Comparison of ENCODE assay signal across 12 cellular contexts in the genomic region with DNA sequence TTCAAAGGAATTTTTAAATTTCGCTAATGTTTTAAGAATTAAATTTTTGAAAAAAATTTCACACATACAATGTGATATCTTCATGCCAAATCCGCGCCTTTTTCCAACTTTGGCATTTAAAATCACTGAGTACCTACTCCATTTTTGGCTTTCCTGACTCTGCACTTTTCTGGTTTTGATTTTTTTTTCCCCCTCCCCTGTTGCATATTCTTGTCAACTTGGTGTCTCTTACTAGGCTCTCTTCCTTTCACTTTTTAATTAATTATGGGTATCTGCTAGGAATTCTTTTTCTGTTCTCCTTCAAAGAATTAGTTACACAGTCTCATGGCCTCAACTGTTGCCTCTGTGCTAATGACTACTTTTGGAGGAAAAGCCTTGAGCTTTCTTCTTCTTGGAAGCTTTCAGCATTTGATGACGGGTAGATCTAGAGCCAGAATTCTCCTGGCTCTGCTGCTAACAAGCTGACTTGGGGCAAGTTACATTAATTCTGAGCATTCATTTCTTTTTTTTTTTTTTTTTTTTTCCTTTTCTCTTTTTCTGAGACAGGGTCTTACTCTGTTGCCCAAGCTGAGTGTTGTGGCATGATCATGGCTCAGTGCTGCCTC. TPM values are rescaled to one million over a fixed set of nuclear protein-coding genes. Genes with fewer than 3 reads are reported as not detected.
DNase-seq lines count a peak whose midpoint lies in the region; ATAC-seq, FAIRE-seq and TF ChIP-seq lines count a peak whose summit lies in the region.
"Had no signal": no experiment of that assay in that cellular context is flagged by ENCODE, and none has a peak within 500 bp of the region (broad histone marks: within the 10 kb centered on the region; RNA-seq: fewer than 3 reads in every experiment).

No MANE protein-coding gene starts in this region.

- H3F3A ChIP-seq in DOHH2 (ENCODE audit: control insufficient read depth, insufficient read depth) = no peaks in the 10 kb centered on the region

- H3K4me3 Mint-ChIP-seq in naive thymus-derived CD4-positive, alpha-beta T cell = peak overlapping the region in 9 of 10 donors; percentile 0 to 98 (median 26)
- no peak overlapping the region for H3K4me3 Mint-ChIP-seq in activated naive CD4-positive, alpha-beta T cell treated with anti-CD3 and anti-CD28 coated beads, Interleukin-2, amount 10 ng/mL, durations not matched to agents 7 days and 5 days

- H3K4me3 ChIP-seq in A673 (ENCODE audit: low read depth, low read length, poor library complexity, severe bottlenecking) (peak overlapping the region; percentile 55), DOHH2 (ENCODE audit: low read length) (peak overlapping the region; percentile 92), GM12878 (peak overlapping the region; percentile 87; the same call in 1 of the 2 replicates)
- H3K4me3 ChIP-seq in naive thymus-derived CD4-positive, alpha-beta T cell (ENCODE audit: low read length) = no peak overlapping the region

- H3K27ac ChIP-seq in A673 (ENCODE audit: low read depth, low read length, poor library complexity, severe bottlenecking) = no peak overlapping the region
- H3K27ac ChIP-seq in DOHH2 (ENCODE audit: low read depth, low read length) = no peak overlapping the region
- no peak overlapping the region for H3K27ac ChIP-seq in GM12878 (ENCODE audit: control insufficient read depth, insufficient read depth)
- no peak overlapping the region for H3K27ac ChIP-seq in naive thymus-derived CD4-positive, alpha-beta T cell (ENCODE audit: low read depth, low read length)
- H3K27ac ChIP-seq: epithelial cell of prostate had no signal

- H3K4me2 ChIP-seq in DOHH2 (ENCODE audit: low read length) (peak overlapping the region; percentile 88), GM12878 (ENCODE audit: control insufficient read depth, insufficient read depth) (peak overlapping the region; percentile 58)

- TF ChIP-seq EP300 in GM12878 (IDR thresholded peaks at IDR 0.05; ENCODE audit: borderline replicate concordance in 1 of 2, control insufficient read depth in 1 of 2, low read depth in 2 of 2, low read length in 2 of 2) = no peak

- H3K9me3 ChIP-seq in A673 (ENCODE audit: low read depth, low read length, poor library complexity, severe bottlenecking) (no peaks in the 10 kb centered on the region), DOHH2 (ENCODE audit: control insufficient read depth, insufficient read depth, low read length) (no peaks in the 10 kb centered on the region), GM12878 (replicated peaks; ENCODE audit: control insufficient read depth, insufficient read depth, low read length) (no peaks in the 10 kb centered on the region; the same call in 2 of the 3 replicates)
- H3K9me3 ChIP-seq in naive thymus-derived CD4-positive, alpha-beta T cell (ENCODE audit: control insufficient read depth in 2 of 3, low read length in 3 of 3) = no peaks in the 10 kb centered on the region

- no peaks in the 10 kb centered on the region for H3K9me3 Mint-ChIP-seq in naive thymus-derived CD4-positive, alpha-beta T cell
- peaks cover 4% of the 10 kb centered on the region for H3K9me3 Mint-ChIP-seq in activated naive CD4-positive, alpha-beta T cell treated with anti-CD3 and anti-CD28 coated beads, Interleukin-2, amount 10 ng/mL, durations not matched to agents 7 days and 5 days

- H3K36me3 Mint-ChIP-seq in naive thymus-derived CD4-positive, alpha-beta T cell = peaks cover 6 to 28% (median 18%) of the 10 kb centered on the region in 5 donors
- peaks cover 21% of the 10 kb centered on the region for H3K36me3 Mint-ChIP-seq in activated naive CD4-positive, alpha-beta T cell treated with anti-CD3 and anti-CD28 coated beads, Interleukin-2, amount 10 ng/mL, durations not matched to agents 7 days and 5 days

- peak overlapping the region in 7 of 9 donors; percentile 7 to 75 (median 21) for H3K27ac Mint-ChIP-seq in naive thymus-derived CD4-positive, alpha-beta T cell
- no peak overlapping the region for H3K27ac Mint-ChIP-seq in activated naive CD4-positive, alpha-beta T cell treated with anti-CD3 and anti-CD28 coated beads, Interleukin-2, amount 10 ng/mL, durations not matched to agents 7 days and 5 days
- H3K27ac Mint-ChIP-seq: activated CD4-positive, alpha-beta T cell treated with anti-CD3 and anti-CD28 coated beads, Interleukin-2, amount 10 ng/mL, durations not matched to agents 7 days and 5 days had no signal

- in situ Hi-C loops in GM12878 (cut with MboI) = no loop called here

- H3K27me3 ChIP-seq in A673 (replicated peaks; ENCODE audit: insufficient read depth, low read depth, low read length, poor library complexity) (no peaks in the 10 kb centered on the region), DOHH2 (ENCODE audit: control insufficient read depth, low read length) (no peaks in the 10 kb centered on the region), GM12878 (replicated peaks in 1 of 2; ENCODE audit: control insufficient read depth in 2 of 2, insufficient read depth in 2 of 2, low read length in 1 of 2) (no peaks in the 10 kb centered on the region)
- no peaks in the 10 kb centered on the region for H3K27me3 ChIP-seq in naive thymus-derived CD4-positive, alpha-beta T cell (ENCODE audit: control insufficient read depth in 2 of 2, insufficient read depth in 2 of 2, low read length in 2 of 2)

- CTCF ChIA-PET in A673 (lab: Charles Lee) (no interaction called here), GM12878 (lab: Yijun Ruan, JAX) (interaction anchor here (0.6 to 1.5 kb wide), 5 partner anchors 9 to 506 kb away, joined by 3 to 5 read pairs (median 4); no protein-coding TSS in a partner anchor)
- CTCF ChIA-PET in naive thymus-derived CD4-positive, alpha-beta T cell (lab: Charles Lee) = no interaction called here
- CTCF ChIA-PET in activated naive CD4-positive, alpha-beta T cell treated with anti-CD3 and anti-CD28 coated beads, Interleukin-2, amount 10 ng/mL, durations not matched to agents 7 days and 5 days (lab: Charles Lee) = no interaction called here

- TF ChIP-seq RAD21 in GM12878 (IDR thresholded peaks at IDR 0.05; ENCODE audit: insufficient read depth, low read depth, low read length) = no peak

- RAD21 ChIA-PET in GM12878 (lab: Charles Lee; ENCODE audit: unreplicated experiment) = interaction anchor here (0.7 to 1.4 kb wide), 5 partner anchors 10 to 414 kb away, joined by 3 to 4 read pairs (median 3); a partner anchor contains a TSS

- peaks cover 15% of the 10 kb centered on the region for H3K4me1 ChIP-seq in A673 (ENCODE audit: insufficient read depth, low read length, poor library complexity, severe bottlenecking)
- peaks cover 26% of the 10 kb centered on the region for H3K4me1 ChIP-seq in DOHH2 (ENCODE audit: control insufficient read depth, low read length)
- H3K4me1 ChIP-seq in GM12878 (ENCODE audit: control insufficient read depth, insufficient read depth, low read length) = no peaks in the 10 kb centered on the region
- peaks cover 7 to 10% of the 10 kb centered on the region in 2 donors for H3K4me1 ChIP-seq in naive thymus-derived CD4-positive, alpha-beta T cell (ENCODE audit: control insufficient read depth in 2 of 2, insufficient read depth in 2 of 2, low read length in 2 of 2)

- peaks cover 20 to 42% (median 37%) of the 10 kb centered on the region in 7 donors for H3K4me1 Mint-ChIP-seq in naive thymus-derived CD4-positive, alpha-beta T cell
- peaks cover 30% of the 10 kb centered on the region for H3K4me1 Mint-ChIP-seq in activated naive CD4-positive, alpha-beta T cell treated with anti-CD3 and anti-CD28 coated beads, Interleukin-2, amount 10 ng/mL, durations not matched to agents 7 days and 5 days

- intact Hi-C loops in A673 (cut with micrococcal nuclease; ENCODE audit: unreplicated experiment) = loop anchor here (5.0 kb wide), 1 partner anchor 500 kb away; a partner anchor contains a TSS
- intact Hi-C loops in GM12878 (cut with micrococcal nuclease; ENCODE audit: unreplicated experiment) = no loop called here
- intact Hi-C loops in naive thymus-derived CD4-positive, alpha-beta T cell (cut with micrococcal nuclease) = loop anchor here (2.0 to 5.0 kb wide), 7 partner anchors 43 to 501 kb away; a partner anchor contains a TSS
- intact Hi-C loops in posterior vena cava (cut with DNase I) = no loop called here

- BruUV-seq in A673 (replicated peaks; lab: Mats Ljungman, UMichigan) = no TSS peak
- BruUV-seq in GM12878 (replicated peaks; lab: Mats Ljungman, UMichigan) = no TSS peak

- SMC1A ChIA-PET in GM12878 (lab: Charles Lee; ENCODE audit: uncharacterized antibody, unreplicated experiment) = interaction anchor here (0.8 to 2.9 kb wide), 6 partner anchors 9 to 364 kb away, joined by 3 to 8 read pairs (median 4); no protein-coding TSS in a partner anchor

- POLR2A ChIA-PET in A673 (lab: Charles Lee; ENCODE audit: low non-redundant PET) (no interaction called here), GM12878 (lab: Charles Lee) (interaction anchor here (0.6 to 1.6 kb wide), 8 partner anchors 9 to 964 kb away, joined by 3 to 7 read pairs (median 4); no protein-coding TSS in a partner anchor)
- POLR2A ChIA-PET in naive thymus-derived CD4-positive, alpha-beta T cell (lab: Charles Lee) = no interaction called here

- H3K9me2 ChIP-seq in DOHH2 (replicated peaks; ENCODE audit: control insufficient read depth, low read length) = no peaks in the 10 kb centered on the region

- no peaks in the 10 kb centered on the region for H3K27me3 Mint-ChIP-seq in naive thymus-derived CD4-positive, alpha-beta T cell
- H3K27me3 Mint-ChIP-seq in activated naive CD4-positive, alpha-beta T cell treated with anti-CD3 and anti-CD28 coated beads, Interleukin-2, amount 10 ng/mL, durations not matched to agents 7 days and 5 days = no peaks in the 10 kb centered on the region
- H3K27me3 Mint-ChIP-seq: activated CD4-positive, alpha-beta T cell treated with anti-CD3 and anti-CD28 coated beads, Interleukin-2, amount 10 ng/mL, durations not matched to agents 7 days and 5 days had no signal

- H3K79me2 ChIP-seq in DOHH2 (ENCODE audit: control insufficient read depth, low read length) (peaks cover 18% of the 10 kb centered on the region), GM12878 (ENCODE audit: control insufficient read depth, insufficient read depth, low read length) (peaks cover 10% of the 10 kb centered on the region)

- no peak overlapping the region; the same call in 1 of the 2 replicates for H2AFZ ChIP-seq in GM12878 (ENCODE audit: control insufficient read depth, low read depth, low read length)

- no peak for TF ChIP-seq CTCF in A673 (conservative IDR thresholded peaks at IDR 0.05; ENCODE audit: low read depth, low read length)
- no peak for TF ChIP-seq CTCF in DOHH2 (IDR thresholded peaks at IDR 0.05; ENCODE audit: low read depth, low read length, poor library complexity, severe bottlenecking)
- TF ChIP-seq CTCF in GM12878 (IDR thresholded peaks at IDR 0.05 in 2 of 3, conservative IDR thresholded peaks at IDR 0.05 in 1 of 3; ENCODE audit: control insufficient read depth in 2 of 3, extremely low read depth in 1 of 3, insufficient read depth in 1 of 3, low read depth in 3 of 3, low read length in 3 of 3) = no peak

- H4K20me1 ChIP-seq in DOHH2 (ENCODE audit: control insufficient read depth, insufficient read depth, low read depth, low read length) (no peaks in the 10 kb centered on the region), GM12878 (ENCODE audit: control insufficient read depth, insufficient read depth) (no peaks in the 10 kb centered on the region)

- no peak overlapping the region; the same call in none of the 2 replicates for H3K9ac ChIP-seq in GM12878 (ENCODE audit: control insufficient read depth, insufficient read depth, low read length)

- H3K36me3 ChIP-seq in A673 (ENCODE audit: insufficient read depth, low read length, poor library complexity, severe bottlenecking) (no peaks in the 10 kb centered on the region), DOHH2 (ENCODE audit: control insufficient read depth, low read length) (peaks cover 19% of the 10 kb centered on the region), GM12878 (ENCODE audit: control insufficient read depth in 2 of 2, insufficient read depth in 2 of 2, low read length in 1 of 2) (peaks cover 0 to 6% of the 10 kb centered on the region in 2 experiments; a peak in 2 of 4 replicates)
- H3K36me3 ChIP-seq in naive thymus-derived CD4-positive, alpha-beta T cell (ENCODE audit: control insufficient read depth in 2 of 3, insufficient read depth in 3 of 3, low read length in 3 of 3) = peaks cover 0 to 12% (median 3%) of the 10 kb centered on the region in 3 experiments

- WGBS in GM12878 (ENCODE audit: insufficient coverage, insufficient replicate concordance, low lambda C conversion rate, missing lambda C conversion rate) = 98% methylated on average over 4 of the region's 4 CpGs

- DNase-seq in A673 (ENCODE audit: low spot score) (no peak), GM12878 (ENCODE audit: low read depth, low spot score) (no peak), NCI-H446 (lab: John Stamatoyannopoulos, UW) (no peak), posterior vena cava (ENCODE audit: low spot score) (no peak)
- DNase-seq in naive thymus-derived CD4-positive, alpha-beta T cell = no peak
- no peak for DNase-seq in activated naive CD4-positive, alpha-beta T cell treated with anti-CD3 and anti-CD28 coated beads, Interleukin-2, amount 10 ng/mL, durations not matched to agents 7 days and 5 days
- DNase-seq: activated CD4-positive, alpha-beta T cell treated with anti-CD3 and anti-CD28 coated beads, Interleukin-2, amount 10 ng/mL, durations not matched to agents 7 days and 5 days; kidney; SHP77 had no signal

- no peak for FAIRE-seq in GM12878 (lab: Jason Lieb, UNC)
- FAIRE-seq: kidney had no signal

- no peak for TF ChIP-seq POLR2A in GM12878 (IDR thresholded peaks at IDR 0.05; ENCODE audit: low read depth, low read length)

- no peak for ATAC-seq in GM12878
- no peak for ATAC-seq in naive thymus-derived CD4-positive, alpha-beta T cell
- no peak for ATAC-seq in GM18861 (IDR thresholded peaks at IDR 0.05; ENCODE audit: unreplicated experiment)

RNA-seq across cellular contexts. Expression of a gene that starts 1.8 kb away (rescaled TPM):
- total RNA-seq in A673 (2021) = 11.9 and 12.7 TPM in 2 replicates
- 61.0 and 63.9 TPM in 2 replicates for total RNA-seq in GM12878 (2013; cell fraction: nucleolus; rRNA removed)
- total RNA-seq in GM12878 (2014; rRNA removed) = 13.8 and 15.8 TPM in 2 replicates
- 20.7 and 21.7 TPM in 2 replicates for total RNA-seq in GM12878 (2014; rRNA removed; fragmentation: Illumina TruSeq; extraction: Trizol)
- 21.1 and 21.6 TPM in 2 replicates for total RNA-seq in GM12878 (2021)
- polyA plus RNA-seq in GM12878 (2011; ENCODE audit: low read depth) = 4.9 TPM
- 13.6 and 23.3 TPM in 2 replicates for polyA plus RNA-seq in GM12878 (2011; rRNA removed)
- 3.8 and 5.4 TPM in 2 replicates for polyA plus RNA-seq in GM12878 (2011; cell fraction: cytosol; rRNA removed)
- 14.7 and 16.5 TPM in 2 replicates for polyA plus RNA-seq in GM12878 (2011; cell fraction: nucleus; rRNA removed)
- 8.3 and 10.5 TPM in 2 replicates for polyA plus RNA-seq in GM12878 (2012)
- polyA plus RNA-seq in GM12878 (2014; fragmentation: Illumina TruSeq; extraction: Trizol) = 16.6 and 21.6 TPM in 2 replicates
- polyA plus RNA-seq in GM12878 (2014; fragmentation: Nextera tagmentation; extraction: Ambion mirVana) = 1 to 10 TPM; 5.6 to 7.4 TPM
- polyA plus RNA-seq in GM12878 (2014; rRNA removed) = 7.9 and 8.5 TPM in 2 replicates
- polyA plus RNA-seq in GM12878 (2016; fragmentation: Nextera tagmentation; extraction: Ambion mirVana) = 10 to 100 TPM; 11.0 to 15.3 TPM
- polyA minus RNA-seq in GM12878 (2011; rRNA and poly(A)+ RNA removed) = 21.2 and 31.0 TPM in 2 replicates
- polyA minus RNA-seq in GM12878 (2011; cell fraction: cytosol; rRNA and poly(A)+ RNA removed) = 13.2 and 13.8 TPM in 2 replicates
- polyA minus RNA-seq in GM12878 (2011; cell fraction: nucleus; rRNA and poly(A)+ RNA removed) = 9.7 and 13.1 TPM in 2 replicates
- total RNA-seq in naive thymus-derived CD4-positive, alpha-beta T cell = 10 to 100 TPM; 11.5 to 20.1 (median 12.5) TPM
- polyA plus RNA-seq in naive thymus-derived CD4-positive, alpha-beta T cell = 10 to 100 TPM; 10.8 to 12.6 TPM
- total RNA-seq in posterior vena cava = 10 to 100 TPM; 45.7 to 54.7 TPM

Comparison
In these comparisons a context has a peak if more than half of its experiments do, and no peak if none do; other contexts are left out.
1. intact Hi-C loops: an anchor here in A673 (5.0 kb wide) and naive thymus-derived CD4-positive, alpha-beta T cell (2.0 to 5.0 kb wide); none called in GM12878 and posterior vena cava.